In genomic region chr15:58611731-58612676, GRCh38 we compare ENCODE assay signal across 19 cellular contexts.
A peak's percentile ranks its signal among the peaks of the same experiment; 100 is the strongest.
DNase-seq lines count a peak whose midpoint lies in the region; ATAC-seq and TF ChIP-seq lines count a peak whose summit lies in the region.
"Had no signal": no experiment of that assay in that cellular context is flagged by ENCODE, and none has a peak within 500 bp of the region (broad histone marks: within the 10 kb centered on the region; RNA-seq: fewer than 3 reads in every experiment).

No MANE protein-coding gene starts in this region.

- no peaks in the 10 kb centered on the region for H4K20me1 ChIP-seq in osteoblast (ENCODE audit: insufficient read depth, low read length)

- H3K4me2 ChIP-seq in osteoblast (ENCODE audit: insufficient read depth, low read length) = no peak overlapping the region

- POLR2A ChIA-PET in Caco-2 (lab: Charles Lee) = no interaction called here

- H3K36me3 ChIP-seq in Caco-2 (ENCODE audit: control insufficient read depth, insufficient read depth, low read length) (no peaks in the 10 kb centered on the region; the same call in 1 of the 2 replicates), Peyer's patch (peaks cover 0 to 27% (median 0%) of the 10 kb centered on the region in 3 donors), osteoblast (ENCODE audit: insufficient read depth, low read length) (peaks cover 5% of the 10 kb centered on the region), BE2C (peaks cover 13% of the 10 kb centered on the region)

- H3K27me3 Mint-ChIP-seq in Caco-2 (ENCODE audit: insufficient read depth, unreplicated experiment) = no peaks in the 10 kb centered on the region

- H3K4me3 ChIP-seq in Caco-2 (ENCODE audit: low read depth, low read length) (no peak overlapping the region), Peyer's patch (no peak overlapping the region), osteoblast (ENCODE audit: insufficient read depth, low read length) (no peak overlapping the region), lower leg skin (ENCODE audit: low read depth, poor library complexity, severe bottlenecking) (no peak overlapping the region), BE2C (ENCODE audit: low read depth, low read length) (no peak overlapping the region)
- H3K4me3 ChIP-seq: HAP-1, upper lobe of left lung had no signal

- peak; percentile 20 for ATAC-seq in esophagus mucosa
- ATAC-seq: PC-3 had no signal

- H3K4me1 Mint-ChIP-seq in Caco-2 (ENCODE audit: low read depth, unreplicated experiment) = peaks cover 15% of the 10 kb centered on the region

- no TSS peak for BruUV-seq in Caco-2 (replicated peaks; lab: Mats Ljungman, UMichigan)

- H3K27ac Mint-ChIP-seq in Caco-2 (ENCODE audit: unreplicated experiment) = peak overlapping the region; percentile 76

- H3K27me3 ChIP-seq in Caco-2 (replicated peaks; ENCODE audit: control insufficient read depth, insufficient read depth, low read length) (no peaks in the 10 kb centered on the region), Peyer's patch (no peaks in the 10 kb centered on the region), osteoblast (ENCODE audit: insufficient read depth, low read length) (no peaks in the 10 kb centered on the region), BE2C (no peaks in the 10 kb centered on the region)
- H3K27me3 ChIP-seq: upper lobe of left lung had no signal

- H3K4me1 ChIP-seq in Caco-2 (peaks cover 18% of the 10 kb centered on the region), Peyer's patch (peaks cover 0 to 3% (median 0%) of the 10 kb centered on the region in 4 donors), osteoblast (ENCODE audit: insufficient read depth, low read length) (peaks cover 7% of the 10 kb centered on the region), BE2C (no peaks in the 10 kb centered on the region)
- H3K4me1 ChIP-seq: HAP-1, upper lobe of left lung had no signal

- H3K9me3 ChIP-seq in Caco-2 = peaks cover 5% of the 10 kb centered on the region; the same call in 1 of the 2 replicates
- no peaks in the 10 kb centered on the region for H3K9me3 ChIP-seq in Peyer's patch
- peaks cover 3% of the 10 kb centered on the region for H3K9me3 ChIP-seq in osteoblast (ENCODE audit: low read depth, low read length)
- H3K9me3 ChIP-seq in BE2C = 0 out of 2 replicates have a peak, but pooled peaks cover 3% of the 10 kb centered on the region
- H3K9me3 ChIP-seq: HAP-1 had no signal

- H3K36me3 Mint-ChIP-seq in Caco-2 (ENCODE audit: insufficient read depth, unreplicated experiment) = peaks cover 45% of the 10 kb centered on the region

- no peak for TF ChIP-seq POLR2A in Peyer's patch (IDR thresholded peaks at IDR 0.05)
- TF ChIP-seq POLR2A in lower leg skin (IDR thresholded peaks at IDR 0.05) = no peak

- H3K9me3 Mint-ChIP-seq in Caco-2 (ENCODE audit: unreplicated experiment) = peaks cover 39% of the 10 kb centered on the region

- TF ChIP-seq CTCF in Caco-2 (IDR thresholded peaks at IDR 0.05; ENCODE audit: insufficient read depth in 1 of 2, low read depth in 1 of 2, low read length in 1 of 2, severe bottlenecking in 1 of 2, unreplicated experiment in 1 of 2) = no peak
- TF ChIP-seq CTCF in Peyer's patch (IDR thresholded peaks at IDR 0.05) = no peak
- no peak for TF ChIP-seq CTCF in osteoblast (IDR thresholded peaks at IDR 0.05; ENCODE audit: extremely low read depth, low read depth, low read length)
- TF ChIP-seq CTCF in lower leg skin (IDR thresholded peaks at IDR 0.05) = no peak
- TF ChIP-seq CTCF in BE2C (IDR thresholded peaks at IDR 0.05; ENCODE audit: low read depth, low read length) = no peak

- H3K79me2 ChIP-seq in osteoblast (ENCODE audit: insufficient read depth, low read length) = peaks cover 10% of the 10 kb centered on the region

- H3K27ac ChIP-seq in Peyer's patch (peak overlapping the region in 3 of 4 donors; percentile 6 to 86 (median 62)), osteoblast (ENCODE audit: low read depth, low read length) (no peak overlapping the region)
- H3K27ac ChIP-seq: HL-60 had no signal

- H3K4me3 Mint-ChIP-seq in Caco-2 (ENCODE audit: unreplicated experiment) = no peak overlapping the region

- no peak overlapping the region for H2AFZ ChIP-seq in osteoblast (ENCODE audit: low read length)

- intact Hi-C loops in Caco-2 (cut with micrococcal nuclease; ENCODE audit: unreplicated experiment) (no loop called here), lower leg skin (cut with DNase I; ENCODE audit: low total_unique reads) (no loop called here)

- peak; percentile 28 to 49 for DNase-seq in Caco-2
- DNase-seq in Peyer's patch = peak in 1 of 3 donors; percentile 56
- peak; percentile 3 for DNase-seq in osteoblast (ENCODE audit: insufficient read length, low spot score, missing footprints)
- no peak for DNase-seq in germinal center (ENCODE audit: low spot score)
- DNase-seq in lower leg skin (ENCODE audit: low spot score in 2 of 2) = no peak
- DNase-seq in BE2C = no peak
- DNase-seq in OCI-M2 (lab: John Stamatoyannopoulos, UW; ENCODE audit: unreplicated experiment) = no peak
- DNase-seq: effector CD4-positive, alpha-beta T cell; KG1; kidney glomerular epithelial cell; NCI-H1048; NCI-H2081 treated with DMSO at 0.1 percent for 48 hours; NCI-H524 treated with DMSO at 0.1 percent for 48 hours; PC-3; retina; upper lobe of left lung had no signal

- 93 to 95% methylated on average over 6 of the region's 6 CpGs for WGBS in lower leg skin, 2 donors

- CTCF ChIA-PET in Caco-2 (lab: Charles Lee) = no interaction called here

Comparison
In these comparisons a context has a peak if more than half of its experiments do, and no peak if none do; other contexts are left out.
1. DNase-seq: peak in Caco-2 (2 of 2) and osteoblast (single experiment); none in germinal center (single experiment), lower leg skin (0 of 2), BE2C (single experiment) and OCI-M2 (single experiment).